ENCODE assay signal across 10 cellular contexts in genomic region chr12:3973939-3974644, GRCh38.
DNase-seq lines count a peak whose midpoint lies in the region; ATAC-seq and TF ChIP-seq lines count a peak whose summit lies in the region.
"Had no signal": no experiment of that assay in that cellular context is flagged by ENCODE, and none has a peak within 500 bp of the region (broad histone marks: within the 10 kb centered on the region; RNA-seq: fewer than 3 reads in every experiment).

No MANE protein-coding gene starts in this region.

- peak overlapping the region; percentile 31 for H3K4me3 Mint-ChIP-seq in activated CD4-positive, alpha-beta memory T cell treated with anti-CD3 and anti-CD28 coated beads for 36 hours
- H3K4me3 Mint-ChIP-seq in activated CD4-positive, alpha-beta memory T cell treated with anti-CD3 and anti-CD28 coated beads, Interleukin-2, amount 10 ng/mL, durations not matched to agents 7 days and 5 days: no peak overlapping the region

- no peaks in the 10 kb centered on the region for H3K36me3 ChIP-seq in prostate gland
- H3K36me3 ChIP-seq in ovary: no peaks in the 10 kb centered on the region

- H3K9me3 ChIP-seq in prostate gland (no peaks in the 10 kb centered on the region), ovary (no peaks in the 10 kb centered on the region)

- no peak overlapping the region for H3K27ac ChIP-seq in prostate gland
- H3K27ac ChIP-seq in ovary: no peak overlapping the region

- peak; percentile 35 for DNase-seq in activated CD4-positive, alpha-beta memory T cell treated with anti-CD3 and anti-CD28 coated beads for 36 hours
- DNase-seq in activated CD4-positive, alpha-beta memory T cell treated with anti-CD3 and anti-CD28 coated beads, Interleukin-2, amount 10 ng/mL, durations not matched to agents 7 days and 5 days: no peak
- DNase-seq in Jurkat, Clone E6-1 (ENCODE audit: low read depth, low spot score): peak; percentile 39
- DNase-seq in activated naive CD4-positive, alpha-beta T cell treated with anti-CD3 and anti-CD28 coated beads, Interleukin-2, amount 50 U/mL, for 72 hours (ENCODE audit: low spot score in 2 of 2): peak in 1 of 2 donors; percentile 63
- peak; percentile 5 for DNase-seq in prostate gland (ENCODE audit: low spot score)
- no peak for DNase-seq in ovary
- DNase-seq in HuH-7.5 (ENCODE audit: low spot score): no peak
- DNase-seq: NCI-H1417, NCI-H82 had no signal

- H3K4me1 ChIP-seq in prostate gland (replicated peaks): no peaks in the 10 kb centered on the region
- H3K4me1 ChIP-seq in ovary (ENCODE audit: insufficient read depth): no peaks in the 10 kb centered on the region

- H3K9me3 Mint-ChIP-seq in activated CD4-positive, alpha-beta memory T cell treated with anti-CD3 and anti-CD28 coated beads for 36 hours: no peaks in the 10 kb centered on the region
- peaks cover 3% of the 10 kb centered on the region for H3K9me3 Mint-ChIP-seq in activated CD4-positive, alpha-beta memory T cell treated with anti-CD3 and anti-CD28 coated beads, Interleukin-2, amount 10 ng/mL, durations not matched to agents 7 days and 5 days
- peaks cover 4 to 10% of the 10 kb centered on the region in 2 donors for H3K9me3 Mint-ChIP-seq in activated naive CD4-positive, alpha-beta T cell treated with anti-CD3 and anti-CD28 coated beads, Interleukin-2, amount 50 U/mL, for 72 hours

- ATAC-seq in activated naive CD4-positive, alpha-beta T cell treated with anti-CD3 and anti-CD28 coated beads, Interleukin-2, amount 50 U/mL, for 72 hours: peak; percentile 55 to 67
- ATAC-seq in GM18868 (IDR thresholded peaks at IDR 0.05; ENCODE audit: unreplicated experiment): no peak

- no peak for TF ChIP-seq EP300 in ovary (IDR thresholded peaks at IDR 0.05)

- peak overlapping the region; percentile 74 for H3K27ac Mint-ChIP-seq in activated CD4-positive, alpha-beta memory T cell treated with anti-CD3 and anti-CD28 coated beads for 36 hours
- H3K27ac Mint-ChIP-seq in activated CD4-positive, alpha-beta memory T cell treated with anti-CD3 and anti-CD28 coated beads, Interleukin-2, amount 10 ng/mL, durations not matched to agents 7 days and 5 days: no peak overlapping the region
- H3K27ac Mint-ChIP-seq in activated naive CD4-positive, alpha-beta T cell treated with anti-CD3 and anti-CD28 coated beads, Interleukin-2, amount 50 U/mL, for 72 hours: peak overlapping the region; percentile 81 to 83

- CTCF ChIA-PET in activated CD4-positive, alpha-beta memory T cell treated with anti-CD3 and anti-CD28 coated beads for 36 hours (lab: Charles Lee): interaction anchor here (1.3 to 3.3 kb wide), 4 partner anchors 9 to 303 kb away, joined by 5 to 17 read pairs (median 10); no protein-coding TSS in a partner anchor
- CTCF ChIA-PET in activated CD4-positive, alpha-beta memory T cell treated with anti-CD3 and anti-CD28 coated beads, Interleukin-2, amount 10 ng/mL, durations not matched to agents 7 days and 5 days (lab: Charles Lee): interaction anchor here (0.8 to 2.9 kb wide), 4 partner anchors 11 to 171 kb away, joined by 3 to 13 read pairs (median 3); no protein-coding TSS in a partner anchor

- H3K27me3 Mint-ChIP-seq in activated CD4-positive, alpha-beta memory T cell treated with anti-CD3 and anti-CD28 coated beads for 36 hours: no peaks in the 10 kb centered on the region
- no peaks in the 10 kb centered on the region for H3K27me3 Mint-ChIP-seq in activated CD4-positive, alpha-beta memory T cell treated with anti-CD3 and anti-CD28 coated beads, Interleukin-2, amount 10 ng/mL, durations not matched to agents 7 days and 5 days

- TF ChIP-seq CTCF in prostate gland (IDR thresholded peaks at IDR 0.05) (no peak), ovary (IDR thresholded peaks at IDR 0.05) (no peak)

- POLR2A ChIA-PET in activated CD4-positive, alpha-beta memory T cell treated with anti-CD3 and anti-CD28 coated beads for 36 hours (lab: Charles Lee): interaction anchor here (0.5 to 1.1 kb wide), 2 partner anchors 22 to 298 kb away, joined by 3 read pairs; no protein-coding TSS in a partner anchor
- POLR2A ChIA-PET in activated CD4-positive, alpha-beta memory T cell treated with anti-CD3 and anti-CD28 coated beads, Interleukin-2, amount 10 ng/mL, durations not matched to agents 7 days and 5 days (lab: Charles Lee): interaction anchor here (0.8 to 1.8 kb wide), 6 partner anchors 11 to 303 kb away, joined by 3 to 7 read pairs (median 4); no protein-coding TSS in a partner anchor

- H3K36me3 Mint-ChIP-seq in activated CD4-positive, alpha-beta memory T cell treated with anti-CD3 and anti-CD28 coated beads for 36 hours: no peaks in the 10 kb centered on the region
- peaks cover 3% of the 10 kb centered on the region for H3K36me3 Mint-ChIP-seq in activated CD4-positive, alpha-beta memory T cell treated with anti-CD3 and anti-CD28 coated beads, Interleukin-2, amount 10 ng/mL, durations not matched to agents 7 days and 5 days (ENCODE audit: low read depth)
- peaks cover 0 to 13% of the 10 kb centered on the region in 2 donors for H3K36me3 Mint-ChIP-seq in activated naive CD4-positive, alpha-beta T cell treated with anti-CD3 and anti-CD28 coated beads, Interleukin-2, amount 50 U/mL, for 72 hours

- H3K4me3 ChIP-seq in Jurkat, Clone E6-1 (ENCODE audit: low read length): no peak overlapping the region
- H3K4me3 ChIP-seq in prostate gland (no peak overlapping the region), ovary (no peak overlapping the region)

- H3K4me1 Mint-ChIP-seq in activated CD4-positive, alpha-beta memory T cell treated with anti-CD3 and anti-CD28 coated beads for 36 hours (ENCODE audit: low read depth): peaks cover 53% of the 10 kb centered on the region
- peaks cover 36% of the 10 kb centered on the region for H3K4me1 Mint-ChIP-seq in activated CD4-positive, alpha-beta memory T cell treated with anti-CD3 and anti-CD28 coated beads, Interleukin-2, amount 10 ng/mL, durations not matched to agents 7 days and 5 days

- no peaks in the 10 kb centered on the region for H3K27me3 ChIP-seq in prostate gland (replicated peaks; ENCODE audit: insufficient read depth)
- no peaks in the 10 kb centered on the region for H3K27me3 ChIP-seq in ovary

- 31% methylated on average over 4 of the region's 4 CpGs for WGBS in prostate gland
- WGBS in ovary, 3 donors: 62 to 66% (median 64%) methylated on average over 4 of the region's 4 CpGs

- TF ChIP-seq POLR2A in prostate gland (IDR thresholded peaks at IDR 0.05) (no peak), ovary (IDR thresholded peaks at IDR 0.05) (no peak)

- intact Hi-C loops in activated CD4-positive, alpha-beta memory T cell treated with anti-CD3 and anti-CD28 coated beads for 36 hours (cut with micrococcal nuclease): loop anchor here (1.0 kb wide), 1 partner anchor 77 kb away; no protein-coding TSS in a partner anchor
- intact Hi-C loops in prostate gland (cut with DNase I): no loop called here
- intact Hi-C loops in ovary (cut with DNase I): no loop called here

Comparison
In these comparisons a context has a peak if more than half of its experiments do, and no peak if none do; other contexts are left out.
1. DNase-seq: peak in activated CD4-positive, alpha-beta memory T cell treated with anti-CD3 and anti-CD28 coated beads for 36 hours (single experiment), Jurkat, Clone E6-1 (single experiment) and prostate gland (single experiment); none in activated CD4-positive, alpha-beta memory T cell treated with anti-CD3 and anti-CD28 coated beads, Interleukin-2, amount 10 ng/mL, durations not matched to agents 7 days and 5 days (single experiment), ovary (0 of 5) and HuH-7.5 (single experiment).